9 cellular contexts compared by ENCODE assay signal in the genomic region with DNA sequence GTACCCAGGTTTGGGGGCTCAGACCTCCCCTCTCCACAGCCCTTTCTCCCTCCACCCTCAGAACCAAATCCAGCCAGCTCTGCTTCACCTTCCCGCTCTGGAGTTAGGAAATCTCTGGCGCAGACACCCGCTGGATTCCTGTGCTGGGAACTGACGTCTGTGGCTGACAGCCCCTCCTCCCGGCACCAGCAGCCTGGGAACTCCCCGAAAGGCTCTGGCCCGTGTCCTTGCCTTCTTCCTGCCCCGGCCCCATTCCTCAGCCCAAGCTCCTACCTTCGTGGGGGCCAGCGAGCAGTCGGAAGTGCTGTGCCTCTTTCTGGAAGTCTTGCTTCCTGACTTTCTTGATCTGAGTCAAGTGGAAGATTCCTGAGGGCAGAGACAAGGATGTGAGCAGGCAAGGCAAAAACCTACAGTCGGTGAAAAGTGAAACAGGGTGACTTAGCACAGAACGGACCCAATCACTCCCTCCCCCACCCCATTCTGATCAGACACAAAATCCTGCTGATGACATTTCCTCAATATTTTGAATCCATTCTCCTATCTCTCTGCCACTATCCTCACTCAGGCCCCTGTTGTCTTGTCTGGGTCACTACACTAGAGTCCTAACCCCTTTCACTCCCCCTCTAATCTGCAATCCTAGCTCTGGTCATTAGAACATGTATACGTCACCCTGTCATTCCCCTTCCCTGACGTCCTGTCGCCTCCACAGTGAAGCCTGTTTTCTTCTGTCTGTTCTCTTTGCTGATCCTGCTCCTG. TPM values are rescaled to one million over a fixed set of nuclear protein-coding genes. Genes with fewer than 3 reads are reported as not detected.
DNase-seq lines count a peak whose midpoint lies in the region; ATAC-seq and TF ChIP-seq lines count a peak whose summit lies in the region.
"Had no signal": no experiment of that assay in that cellular context is flagged by ENCODE, and none has a peak within 500 bp of the region (broad histone marks: within the 10 kb centered on the region; RNA-seq: fewer than 3 reads in every experiment).

No MANE protein-coding gene starts in this region.

- H3K4me1 Mint-ChIP-seq in endodermal cell = peaks cover 10% of the 10 kb centered on the region
- H3K4me1 Mint-ChIP-seq in stimulated activated effector memory CD8-positive, alpha-beta T cell treated with anti-CD3 and anti-CD28 coated beads, Interleukin-12 subunit alpha, Interleukin-12 subunit beta, amount 100 ng/mL, for 72 hours = peaks cover 9% of the 10 kb centered on the region

- peak; percentile 93 for ATAC-seq in left lung
- no peak for ATAC-seq in stimulated activated effector memory CD8-positive, alpha-beta T cell treated with anti-CD3 and anti-CD28 coated beads, Interleukin-12 subunit alpha, Interleukin-12 subunit beta, amount 100 ng/mL, for 72 hours
- ATAC-seq in GM19035 (IDR thresholded peaks at IDR 0.05; ENCODE audit: unreplicated experiment) = no peak

- no peak overlapping the region for H3K4me3 Mint-ChIP-seq in endodermal cell
- H3K4me3 Mint-ChIP-seq in stimulated activated effector memory CD8-positive, alpha-beta T cell treated with anti-CD3 and anti-CD28 coated beads, Interleukin-12 subunit alpha, Interleukin-12 subunit beta, amount 100 ng/mL, for 72 hours = peak overlapping the region; percentile 1

- H3K9me3 Mint-ChIP-seq in endodermal cell = no peaks in the 10 kb centered on the region
- no peaks in the 10 kb centered on the region for H3K9me3 Mint-ChIP-seq in stimulated activated effector memory CD8-positive, alpha-beta T cell treated with anti-CD3 and anti-CD28 coated beads, Interleukin-12 subunit alpha, Interleukin-12 subunit beta, amount 100 ng/mL, for 72 hours

- no peak overlapping the region for H3K27ac Mint-ChIP-seq in endodermal cell
- peak overlapping the region; percentile 9 for H3K27ac Mint-ChIP-seq in stimulated activated effector memory CD8-positive, alpha-beta T cell treated with anti-CD3 and anti-CD28 coated beads, Interleukin-12 subunit alpha, Interleukin-12 subunit beta, amount 100 ng/mL, for 72 hours

- no peaks in the 10 kb centered on the region for H3K36me3 Mint-ChIP-seq in endodermal cell (ENCODE audit: low read depth)
- H3K36me3 Mint-ChIP-seq in stimulated activated effector memory CD8-positive, alpha-beta T cell treated with anti-CD3 and anti-CD28 coated beads, Interleukin-12 subunit alpha, Interleukin-12 subunit beta, amount 100 ng/mL, for 72 hours = no peaks in the 10 kb centered on the region

- H3K4me1 ChIP-seq in endodermal cell (ENCODE audit: control insufficient read depth, insufficient read depth, low read length) = peaks cover 5% of the 10 kb centered on the region
- H3K4me1 ChIP-seq in left lung = peaks cover 14 to 16% of the 10 kb centered on the region in 2 donors

- no peaks in the 10 kb centered on the region for H3K9me3 ChIP-seq in endodermal cell (ENCODE audit: control insufficient read depth, low read length)
- no peaks in the 10 kb centered on the region for H3K9me3 ChIP-seq in left lung

- H3K27me3 ChIP-seq in H7 (ENCODE audit: control insufficient read depth, insufficient read depth, low read length) = no peaks in the 10 kb centered on the region
- no peaks in the 10 kb centered on the region for H3K27me3 ChIP-seq in endodermal cell (ENCODE audit: control insufficient read depth, insufficient read depth, low read length, poor library complexity, severe bottlenecking)
- no peaks in the 10 kb centered on the region for H3K27me3 ChIP-seq in left lung

- H3K36me3 ChIP-seq in H7 (replicated peaks; ENCODE audit: control insufficient read depth, insufficient read depth, low read length) = no peaks in the 10 kb centered on the region
- H3K36me3 ChIP-seq in endodermal cell (ENCODE audit: control insufficient read depth, insufficient read depth, low read length) = no peaks in the 10 kb centered on the region
- H3K36me3 ChIP-seq in left lung = no peaks in the 10 kb centered on the region

- H3K27ac ChIP-seq in endodermal cell (ENCODE audit: low read depth, low read length) (no peak overlapping the region), left lung (peak overlapping the region; percentile 81 to 83)

- TF ChIP-seq CTCF in endodermal cell (conservative IDR thresholded peaks at IDR 0.05) (peak; percentile 16), left lung (IDR thresholded peaks at IDR 0.05) (no peak)

- DNase-seq in H7 (peak; percentile 79), endodermal cell (peak; percentile 78), left lung (peak; percentile 84 to 88), NCI-H345 (lab: John Stamatoyannopoulos, UW) (no peak), NAMALWA (ENCODE audit: low spot score) (no peak), NCI-H2196 treated with DMSO at 0.1 percent for 48 hours (lab: John Stamatoyannopoulos, UW; ENCODE audit: unreplicated experiment) (no peak)
- DNase-seq in stimulated activated effector memory CD8-positive, alpha-beta T cell treated with anti-CD3 and anti-CD28 coated beads, Interleukin-12 subunit alpha, Interleukin-12 subunit beta, amount 100 ng/mL, for 72 hours (ENCODE audit: low spot score in 2 of 2) = no peak
- DNase-seq: NCI-H446 treated with DMSO at 0.1 percent for 48 hours had no signal

- H3K4me3 ChIP-seq in H7 (ENCODE audit: insufficient read depth, low read depth, low read length) (peak overlapping the region; percentile 10; the same call in 1 of the 2 replicates), endodermal cell (ENCODE audit: low read length) (no peak overlapping the region), left lung (peak overlapping the region in 1 of 2 donors; percentile 9)

- H3K9ac ChIP-seq in endodermal cell (ENCODE audit: extremely low read depth, low read length, poor library complexity, severe bottlenecking) = no peak overlapping the region

- peaks cover 3% of the 10 kb centered on the region for H3K27me3 Mint-ChIP-seq in endodermal cell (ENCODE audit: insufficient read depth)

- WGBS in endodermal cell (ENCODE audit: insufficient coverage in 1 of 2, insufficient read length in 1 of 2), 2 experiments = 27 to 57% methylated on average over 4 to 16 of the region's 16 CpGs

- intact Hi-C loops in left lung (cut with DNase I) = no loop called here

RNA-seq across cellular contexts. Expression of a gene that starts 34.1 kb away (rescaled TPM):
- not detected in 2 replicates for total RNA-seq in H7 (2014; rRNA removed; shearing (Covaris generic))
- total RNA-seq in endodermal cell (1 to 10 TPM in 1 of 2 donors, under 1 TPM in 1; 0.44 to 1.2 TPM), left lung (1 to 10 TPM; 1.3 to 5.2 TPM)
- polyA plus RNA-seq in endodermal cell (2013, experiment 1 of 2) = 0.53 TPM
- polyA plus RNA-seq in endodermal cell (2013, experiment 2 of 2) = 0.33 TPM

RNA-seq across cellular contexts. Expression of a gene that starts 51.5 kb away (rescaled TPM):
- total RNA-seq in H7 (2014; rRNA removed; shearing (Covaris generic)) = 9.6 and 12.3 TPM in 2 replicates
- total RNA-seq in endodermal cell (10 to 100 TPM; 18.3 to 23.6 TPM), left lung (10 to 100 TPM; 19.4 to 23.6 TPM)
- polyA plus RNA-seq in endodermal cell (2013, experiment 1 of 2) = 12.1 TPM
- 13.4 TPM for polyA plus RNA-seq in endodermal cell (2013, experiment 2 of 2)

Comparison
In these comparisons a context has a peak if more than half of its experiments do, and no peak if none do; other contexts are left out.
1. DNase-seq: peak in H7 (single experiment), endodermal cell (single experiment) and left lung (2 of 2); none in stimulated activated effector memory CD8-positive, alpha-beta T cell treated with anti-CD3 and anti-CD28 coated beads, Interleukin-12 subunit alpha, Interleukin-12 subunit beta, amount 100 ng/mL, for 72 hours (0 of 2), NCI-H345 (single experiment), NAMALWA (single experiment) and NCI-H2196 treated with DMSO at 0.1 percent for 48 hours (single experiment).